ENCODE assay signal across 8 cellular contexts in the genomic region with DNA sequence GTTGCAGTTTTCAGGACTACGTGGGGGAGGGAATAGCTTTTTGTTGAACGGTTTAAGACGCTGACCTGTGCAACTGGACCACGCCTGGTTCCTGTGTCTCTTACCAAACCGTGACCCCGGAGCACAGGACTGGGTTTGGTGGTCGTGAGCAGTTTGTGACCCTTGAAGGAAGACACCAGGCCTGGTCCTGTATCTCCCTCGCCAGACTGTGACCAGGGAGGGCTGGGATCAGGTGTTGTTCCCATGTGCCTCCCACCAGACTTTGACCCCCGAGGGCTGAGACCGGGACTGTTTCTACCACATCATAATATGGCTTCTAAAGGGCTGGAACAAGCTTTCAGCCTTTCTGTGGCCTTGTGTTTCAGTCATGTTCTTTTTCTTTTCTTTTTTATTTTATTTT.
DNase-seq lines count a peak whose midpoint lies in the region; TF ChIP-seq lines count a peak whose summit lies in the region.

No MANE protein-coding gene starts in this region.

- no peak for TF ChIP-seq CTCF in OCI-LY3 (IDR thresholded peaks at IDR 0.05; ENCODE audit: low read depth, low read length)
- no peak for TF ChIP-seq CTCF in neutrophil (IDR thresholded peaks at IDR 0.05)

- peaks cover 31% of the 10 kb centered on the region for H3K79me2 ChIP-seq in OCI-LY3 (ENCODE audit: low read length)

- peak overlapping the region; percentile 97 for H3K4me3 ChIP-seq in OCI-LY3 (ENCODE audit: low read length)
- H3K4me3 ChIP-seq in neutrophil (ENCODE audit: low read depth in 1 of 2, low read length in 1 of 2) = peak overlapping the region; percentile 68 to 76

- H3K4me1 ChIP-seq in OCI-LY3 (ENCODE audit: low read length) = peaks cover 14% of the 10 kb centered on the region
- H3K4me1 ChIP-seq in neutrophil (ENCODE audit: control insufficient read depth in 1 of 2, insufficient read depth in 1 of 2, low read depth in 1 of 2, low read length in 1 of 2) = peaks cover 5 to 21% of the 10 kb centered on the region in 2 experiments

- peak; percentile 14 for DNase-seq in COLO668 (lab: John Stamatoyannopoulos, UW; ENCODE audit: unreplicated experiment)
- no peak for DNase-seq in epithelial cell of prostate (ENCODE audit: low read depth, low spot score)
- DNase-seq in T-helper 9 cell = no peak
- no peak for DNase-seq in CD1c-positive myeloid dendritic cell (ENCODE audit: extremely low spot score)
- no peak for DNase-seq in NCI-H1436 (lab: John Stamatoyannopoulos, UW)
- no peak for DNase-seq in GM19240 (ENCODE audit: insufficient read length, low spot score)

- H3K9me3 ChIP-seq in OCI-LY3 (ENCODE audit: insufficient read depth, low read length) = no peaks in the 10 kb centered on the region
- no peaks in the 10 kb centered on the region for H3K9me3 ChIP-seq in neutrophil

- peak overlapping the region; percentile 90 for H3K27ac ChIP-seq in OCI-LY3 (ENCODE audit: low read length)
- H3K27ac ChIP-seq in epithelial cell of prostate = peak overlapping the region; percentile 27
- H3K27ac ChIP-seq in neutrophil = peak overlapping the region; percentile 79

- H3K9ac ChIP-seq in OCI-LY3 (ENCODE audit: low read length) = peak overlapping the region; percentile 97

- peak overlapping the region; percentile 92 for H3K4me2 ChIP-seq in OCI-LY3 (ENCODE audit: low read length)

- no peaks in the 10 kb centered on the region for H4K20me1 ChIP-seq in OCI-LY3 (ENCODE audit: insufficient read depth, low read length)

- H2AFZ ChIP-seq in OCI-LY3 (ENCODE audit: low read depth, low read length) = no peak overlapping the region; the same call in 1 of the 2 replicates

- H3K27me3 ChIP-seq in OCI-LY3 (ENCODE audit: low read depth, low read length) (no peaks in the 10 kb centered on the region), neutrophil (no peaks in the 10 kb centered on the region)

- peaks cover 25% of the 10 kb centered on the region for H3K36me3 ChIP-seq in OCI-LY3 (replicated peaks; ENCODE audit: low read depth, low read length)
- H3K36me3 ChIP-seq in neutrophil = no peaks in the 10 kb centered on the region

Comparison
In these comparisons a context has a peak if more than half of its experiments do, and no peak if none do; other contexts are left out.
1. H3K27ac ChIP-seq: peak in every context shown above with its lines; median percentile 90 in OCI-LY3; 79 in neutrophil; 27 in epithelial cell of prostate.